ENCODE assay signal across 12 cellular contexts in the genomic region with DNA sequence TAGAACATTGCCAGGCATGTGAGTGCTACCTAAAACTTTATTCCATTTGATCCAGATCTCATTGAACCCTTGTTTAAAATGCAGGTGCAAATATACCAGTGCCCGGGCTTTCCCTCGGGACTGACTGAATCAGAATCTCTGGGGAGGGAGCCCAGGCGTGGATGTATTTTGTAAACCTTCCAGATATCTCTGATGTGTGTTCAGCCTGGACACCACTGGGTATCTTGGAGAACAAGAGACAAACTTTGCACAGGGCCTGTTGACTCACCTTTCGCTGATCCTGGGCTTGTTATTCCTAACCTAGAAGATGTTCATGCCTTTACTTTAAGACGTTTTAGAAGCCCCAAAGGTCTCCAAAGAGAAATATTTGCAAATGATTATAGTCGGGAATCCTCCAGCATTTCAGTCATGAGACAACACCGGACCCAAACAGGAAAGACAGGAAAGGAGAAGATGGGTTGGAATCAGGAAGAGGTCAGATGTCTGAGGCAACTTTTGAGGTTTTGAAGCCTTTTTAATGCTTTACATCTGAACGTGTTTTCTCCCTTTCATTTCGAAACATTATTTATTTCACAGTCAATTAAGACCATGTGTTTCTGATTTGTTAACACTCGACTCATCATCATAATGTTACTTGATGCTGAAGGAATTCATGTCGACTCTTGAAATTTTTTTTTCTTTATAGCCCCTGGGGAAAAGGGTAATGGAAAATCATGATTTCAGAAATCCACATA.
DNase-seq lines count a peak whose midpoint lies in the region; ATAC-seq and TF ChIP-seq lines count a peak whose summit lies in the region.
"Had no signal": no experiment of that assay in that cellular context is flagged by ENCODE, and none has a peak within 500 bp of the region (broad histone marks: within the 10 kb centered on the region; RNA-seq: fewer than 3 reads in every experiment).

No MANE protein-coding gene starts in this region.

- ATAC-seq in stimulated activated effector memory CD8-positive, alpha-beta T cell treated with anti-CD3 and anti-CD28 coated beads, Interleukin-12 subunit alpha, Interleukin-12 subunit beta, amount 100 ng/mL, for 72 hours: no peak
- no peak for ATAC-seq in GM21367 (IDR thresholded peaks at IDR 0.05; ENCODE audit: unreplicated experiment)

- H3K36me3 Mint-ChIP-seq in stimulated activated effector memory CD8-positive, alpha-beta T cell treated with anti-CD3 and anti-CD28 coated beads, Interleukin-12 subunit alpha, Interleukin-12 subunit beta, amount 100 ng/mL, for 72 hours: peaks cover 38% of the 10 kb centered on the region
- peaks cover 4% of the 10 kb centered on the region for H3K36me3 Mint-ChIP-seq in endothelial cell (ENCODE audit: low read depth, unreplicated experiment)

- DNase-seq in ELR (ENCODE audit: low read depth) (peak; percentile 7), NOMO-1 treated with dmso at 0.1 percent for 144 hours (lab: John Stamatoyannopoulos, UW; ENCODE audit: unreplicated experiment) (peak; percentile 30), fibroblast of the aortic adventitia (ENCODE audit: low read depth) (peak; percentile 88), DMS53 (lab: John Stamatoyannopoulos, UW) (no peak), endothelial cell (ENCODE audit: low spot score) (no peak)
- no peak for DNase-seq in stimulated activated effector memory CD8-positive, alpha-beta T cell treated with anti-CD3 and anti-CD28 coated beads, Interleukin-12 subunit alpha, Interleukin-12 subunit beta, amount 100 ng/mL, for 72 hours (ENCODE audit: low spot score in 2 of 2)
- DNase-seq in stimulated activated naive CD4-positive, alpha-beta T cell treated with Interleukin-2 at 50 U/mL for 16 hours (lab: John Stamatoyannopoulos, UW): no peak
- DNase-seq: activated effector memory CD4-positive, alpha-beta T cell treated with Interleukin-2 at 50 U/mL for 16 hours; NCI-H510A; T-helper 9 cell had no signal

- H3K9me3 Mint-ChIP-seq in stimulated activated effector memory CD8-positive, alpha-beta T cell treated with anti-CD3 and anti-CD28 coated beads, Interleukin-12 subunit alpha, Interleukin-12 subunit beta, amount 100 ng/mL, for 72 hours: no peaks in the 10 kb centered on the region
- no peaks in the 10 kb centered on the region for H3K9me3 Mint-ChIP-seq in endothelial cell (ENCODE audit: unreplicated experiment)
- H3K9me3 Mint-ChIP-seq: neural progenitor cell had no signal

- H3K27me3 Mint-ChIP-seq in endothelial cell (ENCODE audit: unreplicated experiment): no peaks in the 10 kb centered on the region

- peaks cover 66% of the 10 kb centered on the region for H3K4me1 Mint-ChIP-seq in stimulated activated effector memory CD8-positive, alpha-beta T cell treated with anti-CD3 and anti-CD28 coated beads, Interleukin-12 subunit alpha, Interleukin-12 subunit beta, amount 100 ng/mL, for 72 hours
- H3K4me1 Mint-ChIP-seq in endothelial cell (ENCODE audit: unreplicated experiment): peaks cover 12% of the 10 kb centered on the region

- no peak overlapping the region for H3K4me3 ChIP-seq in fibroblast of the aortic adventitia (ENCODE audit: low read depth, low read length)
- H3K4me3 ChIP-seq: neural progenitor cell had no signal

- H3K27ac Mint-ChIP-seq in stimulated activated effector memory CD8-positive, alpha-beta T cell treated with anti-CD3 and anti-CD28 coated beads, Interleukin-12 subunit alpha, Interleukin-12 subunit beta, amount 100 ng/mL, for 72 hours: peak overlapping the region; percentile 17
- H3K27ac Mint-ChIP-seq in endothelial cell (ENCODE audit: unreplicated experiment): no peak overlapping the region
- H3K27ac Mint-ChIP-seq: neural progenitor cell had no signal

- TF ChIP-seq CTCF in fibroblast of the aortic adventitia (IDR thresholded peaks at IDR 0.05; ENCODE audit: insufficient read depth, low read length) (no peak), endothelial cell (IDR thresholded peaks at IDR 0.05; ENCODE audit: unreplicated experiment) (no peak)

- H3K4me3 Mint-ChIP-seq in stimulated activated effector memory CD8-positive, alpha-beta T cell treated with anti-CD3 and anti-CD28 coated beads, Interleukin-12 subunit alpha, Interleukin-12 subunit beta, amount 100 ng/mL, for 72 hours: no peak overlapping the region
- no peak overlapping the region for H3K4me3 Mint-ChIP-seq in endothelial cell (ENCODE audit: unreplicated experiment)
- H3K4me3 Mint-ChIP-seq: neural progenitor cell had no signal

Comparison
In these comparisons a context has a peak if more than half of its experiments do, and no peak if none do; other contexts are left out.
1. DNase-seq: peak in ELR (single experiment), NOMO-1 treated with dmso at 0.1 percent for 144 hours (single experiment) and fibroblast of the aortic adventitia (single experiment); none in stimulated activated effector memory CD8-positive, alpha-beta T cell treated with anti-CD3 and anti-CD28 coated beads, Interleukin-12 subunit alpha, Interleukin-12 subunit beta, amount 100 ng/mL, for 72 hours (0 of 2), DMS53 (single experiment), stimulated activated naive CD4-positive, alpha-beta T cell treated with Interleukin-2 at 50 U/mL for 16 hours (single experiment) and endothelial cell (single experiment).